Comparison of ENCODE assay signal across 8 cellular contexts in genomic region chr5:133052317-133053175, GRCh38. TPM values are rescaled to one million over a fixed set of nuclear protein-coding genes. Genes with fewer than 3 reads are reported as not detected.
DNase-seq lines count a peak whose midpoint lies in the region; ATAC-seq and TF ChIP-seq lines count a peak whose summit lies in the region.

No MANE protein-coding gene starts in this region.

- H3K9me3 Mint-ChIP-seq in activated T-helper 1 cell treated with anti-CD3 and anti-CD28 coated beads, Interleukin-12 subunit alpha, Interleukin-12 subunit beta, Interleukin-2, Interleukin-4 antibody, amounts not matched to agents 30 ng/mL and 10 ng/mL and 1 ng/mL, durations not matched to agents 14 hours and 24 hours and 36 hours = no peaks in the 10 kb centered on the region
- no peaks in the 10 kb centered on the region for H3K9me3 Mint-ChIP-seq in nephron

- H3K36me3 Mint-ChIP-seq in activated T-helper 1 cell treated with anti-CD3 and anti-CD28 coated beads, Interleukin-12 subunit alpha, Interleukin-12 subunit beta, Interleukin-2, Interleukin-4 antibody, amounts not matched to agents 30 ng/mL and 10 ng/mL and 1 ng/mL, durations not matched to agents 14 hours and 24 hours and 36 hours (ENCODE audit: low read depth) = peaks cover 21% of the 10 kb centered on the region
- peaks cover 5% of the 10 kb centered on the region for H3K36me3 Mint-ChIP-seq in nephron (ENCODE audit: low read depth)

- H3K4me3 ChIP-seq in AG10803 (ENCODE audit: low read length) (peak overlapping the region; percentile 98), fibroblast of pulmonary artery (replicated peaks; ENCODE audit: low read depth, low read length) (peak overlapping the region; percentile 99), stomach smooth muscle (ENCODE audit: low read length in 2 of 2) (peak overlapping the region; percentile 96 to 99)

- H3K27me3 Mint-ChIP-seq in activated T-helper 1 cell treated with anti-CD3 and anti-CD28 coated beads, Interleukin-12 subunit alpha, Interleukin-12 subunit beta, Interleukin-2, Interleukin-4 antibody, amounts not matched to agents 30 ng/mL and 10 ng/mL and 1 ng/mL, durations not matched to agents 14 hours and 24 hours and 36 hours (ENCODE audit: insufficient read depth) = no peaks in the 10 kb centered on the region
- H3K27me3 Mint-ChIP-seq in nephron (ENCODE audit: low read depth) = no peaks in the 10 kb centered on the region

- H3K27ac ChIP-seq in stomach smooth muscle (ENCODE audit: low read length) = peak overlapping the region; percentile 100

- no peak for TF ChIP-seq CTCF in AG10803 (conservative IDR thresholded peaks at IDR 0.05; ENCODE audit: low read length)
- TF ChIP-seq CTCF in fibroblast of pulmonary artery (IDR thresholded peaks at IDR 0.05; ENCODE audit: low read length, missing control alignments) = no peak
- no peak for TF ChIP-seq CTCF in nephron (IDR thresholded peaks at IDR 0.05; ENCODE audit: unreplicated experiment in 3 of 3)

- ATAC-seq in GM18861 (IDR thresholded peaks at IDR 0.05; ENCODE audit: unreplicated experiment) = peak; percentile 34
- peak; percentile 41 for ATAC-seq in HG03066 (IDR thresholded peaks at IDR 0.05; ENCODE audit: low read depth, unreplicated experiment)

- peak; percentile 45 for DNase-seq in AG10803 (ENCODE audit: low read depth)
- DNase-seq in OCI-M1 (lab: John Stamatoyannopoulos, UW) = peak; percentile 82
- peak; percentile 53 for DNase-seq in activated T-helper 1 cell treated with anti-CD3 and anti-CD28 coated beads, Interleukin-12 subunit alpha, Interleukin-12 subunit beta, Interleukin-2, Interleukin-4 antibody, amounts not matched to agents 30 ng/mL and 10 ng/mL and 1 ng/mL, durations not matched to agents 14 hours and 24 hours and 36 hours (ENCODE audit: low spot score)
- DNase-seq in fibroblast of pulmonary artery (ENCODE audit: low read depth) = peak; percentile 62

- intact Hi-C loops in activated T-helper 1 cell treated with anti-CD3 and anti-CD28 coated beads, Interleukin-12 subunit alpha, Interleukin-12 subunit beta, Interleukin-2, Interleukin-4 antibody, amounts not matched to agents 30 ng/mL and 10 ng/mL and 1 ng/mL, durations not matched to agents 14 hours and 24 hours and 36 hours (cut with micrococcal nuclease) = loop anchor here (2.0 to 10.0 kb wide), 6 partner anchors 26 to 1686 kb away; partner anchors contain the start of genes C5orf15, CAMLG, PPP2CA and RAPGEF6

- H3K36me3 ChIP-seq in stomach smooth muscle (ENCODE audit: control insufficient read depth in 2 of 2, insufficient read depth in 2 of 2, low read length in 2 of 2) = no peaks in the 10 kb centered on the region

- peaks cover 22% of the 10 kb centered on the region for H3K4me1 ChIP-seq in stomach smooth muscle (ENCODE audit: control insufficient read depth, insufficient read depth, low read length)

- no peaks in the 10 kb centered on the region for H3K9me3 ChIP-seq in stomach smooth muscle (ENCODE audit: control insufficient read depth in 2 of 2, low read length in 2 of 2)

- peak overlapping the region; percentile 96 for H3K4me3 Mint-ChIP-seq in activated T-helper 1 cell treated with anti-CD3 and anti-CD28 coated beads, Interleukin-12 subunit alpha, Interleukin-12 subunit beta, Interleukin-2, Interleukin-4 antibody, amounts not matched to agents 30 ng/mL and 10 ng/mL and 1 ng/mL, durations not matched to agents 14 hours and 24 hours and 36 hours
- peak overlapping the region; percentile 95 to 98 (median 96) for H3K4me3 Mint-ChIP-seq in nephron

- H3K27ac Mint-ChIP-seq in activated T-helper 1 cell treated with anti-CD3 and anti-CD28 coated beads, Interleukin-12 subunit alpha, Interleukin-12 subunit beta, Interleukin-2, Interleukin-4 antibody, amounts not matched to agents 30 ng/mL and 10 ng/mL and 1 ng/mL, durations not matched to agents 14 hours and 24 hours and 36 hours = peak overlapping the region; percentile 100
- H3K27ac Mint-ChIP-seq in nephron = peak overlapping the region; percentile 99 to 100 (median 100)

- H3K27me3 ChIP-seq in stomach smooth muscle (ENCODE audit: control insufficient read depth in 1 of 2, insufficient read depth in 2 of 2, low read length in 2 of 2) = no peaks in the 10 kb centered on the region

- peak overlapping the region; percentile 98 to 99 for H3K9ac ChIP-seq in stomach smooth muscle (ENCODE audit: low read length in 2 of 2)

- H3K4me1 Mint-ChIP-seq in activated T-helper 1 cell treated with anti-CD3 and anti-CD28 coated beads, Interleukin-12 subunit alpha, Interleukin-12 subunit beta, Interleukin-2, Interleukin-4 antibody, amounts not matched to agents 30 ng/mL and 10 ng/mL and 1 ng/mL, durations not matched to agents 14 hours and 24 hours and 36 hours (ENCODE audit: low read depth) = peaks cover 46% of the 10 kb centered on the region
- H3K4me1 Mint-ChIP-seq in nephron = peaks cover 54% of the 10 kb centered on the region

RNA-seq across cellular contexts. Expression of gene HSPA4, which starts 0.7 kb away (rescaled TPM):
- total RNA-seq in activated T-helper 1 cell treated with anti-CD3 and anti-CD28 coated beads, Interleukin-12 subunit alpha, Interleukin-12 subunit beta, Interleukin-2, Interleukin-4 antibody, amounts not matched to agents 30 ng/mL and 10 ng/mL and 1 ng/mL, durations not matched to agents 14 hours and 24 hours and 36 hours = 244 and 247 TPM in 2 replicates

RNA-seq across cellular contexts. Expression of gene ZCCHC10, which starts 26.2 kb away (rescaled TPM):
- total RNA-seq in activated T-helper 1 cell treated with anti-CD3 and anti-CD28 coated beads, Interleukin-12 subunit alpha, Interleukin-12 subunit beta, Interleukin-2, Interleukin-4 antibody, amounts not matched to agents 30 ng/mL and 10 ng/mL and 1 ng/mL, durations not matched to agents 14 hours and 24 hours and 36 hours = 37.6 and 41.7 TPM in 2 replicates

Comparison
In these comparisons a context has a peak if more than half of its experiments do, and no peak if none do; other contexts are left out.
1. Peak in every context shown above with its lines: DNase-seq, ATAC-seq, H3K4me3 ChIP-seq and H3K27ac ChIP-seq.